Comparison of ENCODE assay signal across 1 cellular context in genomic region chr15:90954712-90955671, GRCh38.
TF ChIP-seq lines count a peak whose summit lies in the region.

Gene RCCD1, plus strand, starts transcription at chr15:90954884. Its CDS starts 1,851 bp downstream, at chr15:90956735.

TF ChIP-seq in HepG2, 621 proteins besides CTCF, POLR2A, EP300 and RAD21 (continued from another document and continues in another):
- TF ChIP-seq GMEB1 (CRISPR knock-in tag; IDR thresholded peaks at IDR 0.05; ENCODE audit: borderline replicate concordance) (peak; percentile 74; the same call in 1 of the 2 replicates), KDM5B (CRISPR knock-in tag; IDR thresholded peaks at IDR 0.05; ENCODE audit: borderline replicate concordance) (peak; percentile 73), ETS1 (CRISPR knock-in tag; IDR thresholded peaks at IDR 0.05) (0 out of 2 replicates have a peak, but pooled peaks have one; percentile 59), HDAC1 (CRISPR knock-in tag; IDR thresholded peaks at IDR 0.05) (peak; percentile 87), ZNF510 (CRISPR knock-in tag; IDR thresholded peaks at IDR 0.05; ENCODE audit: low read depth) (no peak), NCOA5 (CRISPR knock-in tag; IDR thresholded peaks at IDR 0.05) (no peak), NR1H2 (CRISPR knock-in tag; IDR thresholded peaks at IDR 0.05; ENCODE audit: borderline replicate concordance, low read depth) (peak; percentile 77; the same call in 1 of the 2 replicates), ZNF720 (CRISPR knock-in tag; IDR thresholded peaks at IDR 0.05) (no peak), THRA (CRISPR knock-in tag; IDR thresholded peaks at IDR 0.05; ENCODE audit: borderline replicate concordance) (no peak), PAF1 (CRISPR knock-in tag; IDR thresholded peaks at IDR 0.05) (0 out of 2 replicates have a peak, but pooled peaks have one; percentile 36), ZBTB46 (CRISPR knock-in tag; IDR thresholded peaks at IDR 0.05; ENCODE audit: borderline replicate concordance) (no peak), SIN3A (IDR thresholded peaks at IDR 0.05; ENCODE audit: borderline replicate concordance, low read depth, low read length) (peak; percentile 95; the same call in 1 of the 2 replicates), ZNF414 (CRISPR knock-in tag; IDR thresholded peaks at IDR 0.05) (peak; percentile 76; the same call in 1 of the 2 replicates), ZNF549 (CRISPR knock-in tag; IDR thresholded peaks at IDR 0.05) (0 out of 2 replicates have a peak, but pooled peaks have one; percentile 35), MLX (CRISPR knock-in tag; IDR thresholded peaks at IDR 0.05) (peak; percentile 99), ZFP41 (CRISPR knock-in tag; IDR thresholded peaks at IDR 0.05; ENCODE audit: borderline replicate concordance) (peak; percentile 74; the same call in 1 of the 2 replicates), ZNF512B (CRISPR knock-in tag; IDR thresholded peaks at IDR 0.05; ENCODE audit: borderline replicate concordance) (peak; percentile 67; the same call in 1 of the 2 replicates), SP4 (CRISPR knock-in tag; IDR thresholded peaks at IDR 0.05) (peak; percentile 69), TCF12 (IDR thresholded peaks at IDR 0.05) (no peak), TCF12 (CRISPR knock-in tag; IDR thresholded peaks at IDR 0.05) (peak; percentile 82; the same call in 1 of the 2 replicates), POLR2AphosphoS2 (IDR thresholded peaks at IDR 0.05; ENCODE audit: low read depth, low read length) (no peak), FUBP1 (CRISPR knock-in tag; IDR thresholded peaks at IDR 0.05; ENCODE audit: borderline replicate concordance) (no peak), GLI4 (CRISPR knock-in tag; IDR thresholded peaks at IDR 0.05; ENCODE audit: borderline replicate concordance) (peak; percentile 83; the same call in 1 of the 2 replicates), ZNF317 (CRISPR knock-in tag; IDR thresholded peaks at IDR 0.05) (no peak), NR2F1 (CRISPR knock-in tag; IDR thresholded peaks at IDR 0.05) (no peak), MNT (IDR thresholded peaks at IDR 0.05) (peak; percentile 82), MYPOP (CRISPR knock-in tag; IDR thresholded peaks at IDR 0.05) (peak; percentile 78), ZNF234 (CRISPR knock-in tag; conservative IDR thresholded peaks at IDR 0.05) (0 out of 2 replicates have a peak, but pooled peaks have one; percentile 32), ZNF337 (CRISPR knock-in tag; IDR thresholded peaks at IDR 0.05; ENCODE audit: borderline replicate concordance, low read depth) (no peak), NCOA1 (CRISPR knock-in tag; IDR thresholded peaks at IDR 0.05) (no peak), ERF (CRISPR knock-in tag; IDR thresholded peaks at IDR 0.05) (peak; percentile 58; the same call in 1 of the 2 replicates), SMAD9 (CRISPR knock-in tag; IDR thresholded peaks at IDR 0.05) (no peak), SMAD1 (CRISPR knock-in tag; IDR thresholded peaks at IDR 0.05; ENCODE audit: borderline replicate concordance, low read depth) (no peak; the same call in 1 of the 2 replicates), SATB2 (CRISPR knock-in tag; IDR thresholded peaks at IDR 0.05) (0 out of 2 replicates have a peak, but pooled peaks have one; percentile 52), ATM (IDR thresholded peaks at IDR 0.05; ENCODE audit: borderline replicate concordance) (no peak), ZMAT3 (CRISPR knock-in tag; conservative IDR thresholded peaks at IDR 0.05) (peak; percentile 81; the same call in 1 of the 2 replicates), THAP11 (CRISPR knock-in tag; IDR thresholded peaks at IDR 0.05) (peak; percentile 45; the same call in 1 of the 2 replicates), CHD4 (IDR thresholded peaks at IDR 0.05; ENCODE audit: borderline replicate concordance, low read length) (peak; percentile 48; the same call in 1 of the 2 replicates), HES4 (CRISPR knock-in tag; IDR thresholded peaks at IDR 0.05; ENCODE audit: borderline replicate concordance) (peak; percentile 56; the same call in 1 of the 2 replicates), ZNF280B (CRISPR knock-in tag; IDR thresholded peaks at IDR 0.05; ENCODE audit: borderline replicate concordance) (0 out of 2 replicates have a peak, but pooled peaks have one; percentile 29), ZNF737 (CRISPR knock-in tag; IDR thresholded peaks at IDR 0.05; ENCODE audit: borderline replicate concordance) (no peak)
